ENCODE assay signal across 8 cellular contexts in genomic region chr14:22427771-22428228, GRCh38.
DNase-seq lines count a peak whose midpoint lies in the region; ATAC-seq and TF ChIP-seq lines count a peak whose summit lies in the region.

No MANE protein-coding gene starts in this region.

- H3K4me1 Mint-ChIP-seq in HFFc6 (ENCODE audit: low read depth) (peaks cover 20% of the 10 kb centered on the region), immature natural killer cell (peaks cover 93 to 94% of the 10 kb centered on the region in 2 donors)

- ATAC-seq in HG03045 (IDR thresholded peaks at IDR 0.05; ENCODE audit: unreplicated experiment): no peak

- H3K9me3 Mint-ChIP-seq in HFFc6 (no peaks in the 10 kb centered on the region), immature natural killer cell (no peaks in the 10 kb centered on the region)

- H3K4me1 ChIP-seq in adrenal gland (replicated peaks in 1 of 2): peaks cover 0 to 36% of the 10 kb centered on the region in 2 donors
- H3K4me1 ChIP-seq in spleen: peaks cover 16 to 70% (median 50%) of the 10 kb centered on the region in 6 donors

- H3K27me3 Mint-ChIP-seq in HFFc6 (ENCODE audit: insufficient read depth): peaks cover 33% of the 10 kb centered on the region
- H3K27me3 Mint-ChIP-seq in immature natural killer cell (ENCODE audit: low read depth in 3 of 3): peaks cover 0 to 3% (median 0%) of the 10 kb centered on the region in 3 donors

- H3K27me3 ChIP-seq in adrenal gland: no peaks in the 10 kb centered on the region
- peaks cover 0 to 26% (median 0%) of the 10 kb centered on the region in 7 donors for H3K27me3 ChIP-seq in spleen (replicated peaks in 1 of 7)
- peaks cover 30% of the 10 kb centered on the region for H3K27me3 ChIP-seq in WERI-Rb-1 (ENCODE audit: insufficient read depth, low read depth, severe bottlenecking)

- no peak for TF ChIP-seq CTCF in HFFc6 (IDR thresholded peaks at IDR 0.05)
- TF ChIP-seq CTCF in adrenal gland (IDR thresholded peaks at IDR 0.05): no peak
- no peak for TF ChIP-seq CTCF in spleen (IDR thresholded peaks at IDR 0.05 in 8 of 11, conservative IDR thresholded peaks at IDR 0.05 in 3 of 11)
- no peak for TF ChIP-seq CTCF in WERI-Rb-1 (IDR thresholded peaks at IDR 0.05; ENCODE audit: low read depth, low read length)

- DNase-seq in HFFc6 (no peak), adrenal gland (peak in 6 of 7 donors; percentile 30 to 62 (median 50)), immature natural killer cell (peak in 1 of 3 donors; percentile 37), spleen (no peak), NCI-H524 treated with DMSO at 0.1 percent for 48 hours (lab: John Stamatoyannopoulos, UW) (no peak), NCI-H187 (lab: John Stamatoyannopoulos, UW) (no peak), WERI-Rb-1 (no peak)

- H3K9me3 ChIP-seq in adrenal gland (replicated peaks in 1 of 3) (no peaks in the 10 kb centered on the region), spleen (no peaks in the 10 kb centered on the region), WERI-Rb-1 (ENCODE audit: severe bottlenecking) (no peaks in the 10 kb centered on the region)

- H3K27ac ChIP-seq in adrenal gland: peak overlapping the region in 1 of 5 donors; percentile 27
- H3K27ac ChIP-seq in spleen: peak overlapping the region in 7 of 8 donors; percentile 20 to 81 (median 65)
- no peak overlapping the region for H3K27ac ChIP-seq in WERI-Rb-1

- 29 to 42% (median 36%) methylated on average over 9 of the region's 9 CpGs for WGBS in adrenal gland, 4 donors
- WGBS in spleen, 5 donors: 32 to 45% (median 38%) methylated on average over 9 of the region's 9 CpGs

- H3K36me3 Mint-ChIP-seq in HFFc6 (ENCODE audit: low read depth) (no peaks in the 10 kb centered on the region), immature natural killer cell (peaks cover 0 to 5% (median 0%) of the 10 kb centered on the region in 3 donors)

- H3K4me3 ChIP-seq in adrenal gland (no peak overlapping the region), spleen (peak overlapping the region in 1 of 8 donors; percentile 42), WERI-Rb-1 (ENCODE audit: low read depth, low read length) (no peak overlapping the region)

- intact Hi-C loops in adrenal gland (cut with DNase I): no loop called here
- intact Hi-C loops in spleen (cut with DNase I; ENCODE audit: low total_unique reads): no loop called here

- H3K27ac Mint-ChIP-seq in HFFc6 (no peak overlapping the region), immature natural killer cell (peak overlapping the region; percentile 74 to 96 (median 94))

- H3K4me3 Mint-ChIP-seq in HFFc6 (peak overlapping the region; percentile 70), immature natural killer cell (peak overlapping the region; percentile 25 to 62 (median 61))

- TF ChIP-seq POLR2A in adrenal gland (IDR thresholded peaks at IDR 0.05) (no peak), spleen (IDR thresholded peaks at IDR 0.05) (no peak)

- no peaks in the 10 kb centered on the region for H3K36me3 ChIP-seq in adrenal gland (replicated peaks in 1 of 2)
- H3K36me3 ChIP-seq in spleen: no peaks in the 10 kb centered on the region
- H3K36me3 ChIP-seq in WERI-Rb-1: no peaks in the 10 kb centered on the region

Comparison
In these comparisons a context has a peak if more than half of its experiments do, and no peak if none do; other contexts are left out.
1. DNase-seq: peak in adrenal gland (6 of 7); none in HFFc6 (single experiment), spleen (single experiment), NCI-H524 treated with DMSO at 0.1 percent for 48 hours (single experiment), NCI-H187 (0 of 2) and WERI-Rb-1 (single experiment).